18 cellular contexts compared by ENCODE assay signal in the genomic region with DNA sequence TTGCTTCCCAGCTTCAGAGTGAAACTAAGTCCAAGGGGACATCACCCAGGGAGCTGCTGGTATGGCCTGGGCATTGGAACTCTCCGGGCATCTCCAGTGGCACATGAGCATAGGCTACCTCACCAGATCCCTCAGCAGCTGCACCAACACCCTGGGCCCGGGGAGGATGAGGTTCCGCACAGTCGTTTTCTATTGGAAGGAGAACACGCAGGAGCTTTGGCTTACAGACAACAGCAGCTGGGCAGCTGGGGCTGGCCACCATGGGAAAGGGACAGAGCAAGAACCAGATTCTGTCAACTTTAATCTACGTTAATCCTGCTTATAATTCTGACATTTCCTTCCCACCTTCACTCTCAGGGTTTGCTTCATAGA.
A peak's percentile ranks its signal among the peaks of the same experiment; 100 is the strongest.
DNase-seq lines count a peak whose midpoint lies in the region; ATAC-seq, FAIRE-seq and TF ChIP-seq lines count a peak whose summit lies in the region.
"Had no signal": no experiment of that assay in that cellular context is flagged by ENCODE, and none has a peak within 500 bp of the region (broad histone marks: within the 10 kb centered on the region; RNA-seq: fewer than 3 reads in every experiment).

No MANE protein-coding gene starts in this region.

- POLR2A ChIA-PET in A549 (lab: Yijun Ruan, JAX), result interaction anchor here (1.3 kb wide), 1 partner anchor 66 kb away, joined by 7 read pairs; the partner anchor contains the start of gene MYO1E

- peak overlapping the region; percentile 83 for H3K4me2 ChIP-seq in A549
- H3K4me2 ChIP-seq: GM23338 had no signal

- in situ Hi-C loops in KBM-7 (cut with MboI; ENCODE audit: low pct_unique_long_range_greater_than_20kb, low sequenced_read_pairs), result no loop called here

- TF ChIP-seq CTCF in A549 (IDR thresholded peaks at IDR 0.05) (no peak), fibroblast of the aortic adventitia (IDR thresholded peaks at IDR 0.05; ENCODE audit: insufficient read depth, low read length) (no peak), breast epithelium (IDR thresholded peaks at IDR 0.05) (no peak)

- TF ChIP-seq POLR2A in A549 (IDR thresholded peaks at IDR 0.05; ENCODE audit: low read length) (no peak), breast epithelium (IDR thresholded peaks at IDR 0.05) (no peak)

- ATAC-seq in A549 (peak; percentile 11 to 25; a peak in 2 of 6 replicates), HG02763 (IDR thresholded peaks at IDR 0.05; ENCODE audit: unreplicated experiment) (no peak)
- ATAC-seq: activated T-cell treated with anti-CD3 and anti-CD28 coated beads, Interleukin-2, amount 50 U/mL, for 72 hours; GM23338; sciatic nerve; stimulated activated naive B cell treated with anti-CD40 and anti-IgM and Interleukin-4, amounts not matched to agents 10 μg/mL and 1 μg/mL and 100 μg/mL, for 72 hours had no signal

- DNase-seq in A549 (ENCODE audit: low read depth in 1 of 2, low spot score in 1 of 2) (no peak), SJCRH30 (peak; percentile 95 to 97), fibroblast of the aortic adventitia (ENCODE audit: low read depth) (no peak), pons (ENCODE audit: low spot score) (peak; percentile 44), cortex of kidney (lab: John Stamatoyannopoulos, UW) (no peak), breast epithelium (ENCODE audit: low spot score in 2 of 2) (no peak), KBM-7 (no peak)
- DNase-seq: activated CD8-positive, alpha-beta memory T cell treated with anti-CD3 and anti-CD28 coated beads for 24 hours; activated T-cell treated with anti-CD3 and anti-CD28 coated beads, Interleukin-2, amount 50 U/mL, for 72 hours; brain microvascular endothelial cell; erythroblast; left ventricle myocardium inferior; NCI-H526; stimulated activated naive B cell treated with anti-CD40 and anti-IgM and Interleukin-4, amounts not matched to agents 10 μg/mL and 1 μg/mL and 100 μg/mL, for 72 hours had no signal

- H3K27me3 ChIP-seq in SJCRH30 (no peaks in the 10 kb centered on the region), breast epithelium (no peaks in the 10 kb centered on the region)
- H3K27me3 ChIP-seq: brain microvascular endothelial cell had no signal

- H3K36me3 ChIP-seq in SJCRH30, result no peaks in the 10 kb centered on the region
- H3K36me3 ChIP-seq in breast epithelium, result no peaks in the 10 kb centered on the region
- H3K36me3 ChIP-seq: brain microvascular endothelial cell, left ventricle myocardium inferior, neutrophil had no signal

- TF ChIP-seq RAD21 in A549 (conservative IDR thresholded peaks at IDR 0.05 in 1 of 2, IDR thresholded peaks at IDR 0.05 in 1 of 2), result no peak

- CTCF ChIA-PET in A549 (lab: Yijun Ruan, JAX), result interaction anchor here (0.9 to 2.2 kb wide), 10 partner anchors 10 to 186 kb away, joined by 3 to 6 read pairs (median 3); no protein-coding TSS in a partner anchor

- no peak for TF ChIP-seq EP300 in A549 (IDR thresholded peaks at IDR 0.05)

- FAIRE-seq in A549 (lab: Jason Lieb, UNC), result no peak

- 87% methylated on average over 6 of the region's 6 CpGs for WGBS in A549 (ENCODE audit: missing lambda C conversion rate)

- H3K4me3 ChIP-seq in A549 (no peak overlapping the region), SJCRH30 (no peak overlapping the region), fibroblast of the aortic adventitia (ENCODE audit: low read depth, low read length) (peak overlapping the region; percentile 22), breast epithelium (no peak overlapping the region)
- H3K4me3 ChIP-seq: GM23338, left ventricle myocardium inferior had no signal

- H3K27ac ChIP-seq in A549, result peak overlapping the region; percentile 85 to 95
- H3K27ac ChIP-seq in SJCRH30, result peak overlapping the region; percentile 61
- H3K27ac ChIP-seq in breast epithelium, result peak overlapping the region in 1 of 2 donors; percentile 27
- H3K27ac ChIP-seq: brain microvascular endothelial cell, left ventricle myocardium inferior, neutrophil had no signal

- intact Hi-C loops in breast epithelium (cut with DNase I; ENCODE audit: low total_unique reads), result no loop called here

- no peaks in the 10 kb centered on the region for H3K9me3 ChIP-seq in A549
- no peaks in the 10 kb centered on the region for H3K9me3 ChIP-seq in SJCRH30 (replicated peaks)
- H3K9me3 ChIP-seq in breast epithelium, result no peaks in the 10 kb centered on the region
- H3K9me3 ChIP-seq: left ventricle myocardium inferior, neutrophil had no signal

- peaks cover 90% of the 10 kb centered on the region for H3K4me1 ChIP-seq in A549
- H3K4me1 ChIP-seq in SJCRH30, result peaks cover 11% of the 10 kb centered on the region
- no peaks in the 10 kb centered on the region for H3K4me1 ChIP-seq in breast epithelium

TF ChIP-seq in A549, 52 proteins besides CTCF, POLR2A, EP300 and RAD21:
- TF ChIP-seq ZFP36 (IDR thresholded peaks at IDR 0.05; ENCODE audit: borderline replicate concordance, partially characterized antibody) (no peak), JUN (IDR thresholded peaks at IDR 0.05) (no peak), POLR2AphosphoS2 (conservative IDR thresholded peaks at IDR 0.05; ENCODE audit: low read length) (no peak), RFX5 (IDR thresholded peaks at IDR 0.05) (no peak), RNF2 (IDR thresholded peaks at IDR 0.05; ENCODE audit: borderline replicate concordance, low read depth) (no peak), RCOR1 (IDR thresholded peaks at IDR 0.05; ENCODE audit: low read depth, low read length) (no peak)

Comparison
In these comparisons a context has a peak if more than half of its experiments do, and no peak if none do; other contexts are left out.
1. DNase-seq: peak in SJCRH30 (2 of 2) and pons (single experiment); none in A549 (0 of 2), fibroblast of the aortic adventitia (single experiment), cortex of kidney (single experiment), breast epithelium (0 of 2) and KBM-7 (single experiment).